17 cellular contexts compared by ENCODE assay signal in the genomic region with DNA sequence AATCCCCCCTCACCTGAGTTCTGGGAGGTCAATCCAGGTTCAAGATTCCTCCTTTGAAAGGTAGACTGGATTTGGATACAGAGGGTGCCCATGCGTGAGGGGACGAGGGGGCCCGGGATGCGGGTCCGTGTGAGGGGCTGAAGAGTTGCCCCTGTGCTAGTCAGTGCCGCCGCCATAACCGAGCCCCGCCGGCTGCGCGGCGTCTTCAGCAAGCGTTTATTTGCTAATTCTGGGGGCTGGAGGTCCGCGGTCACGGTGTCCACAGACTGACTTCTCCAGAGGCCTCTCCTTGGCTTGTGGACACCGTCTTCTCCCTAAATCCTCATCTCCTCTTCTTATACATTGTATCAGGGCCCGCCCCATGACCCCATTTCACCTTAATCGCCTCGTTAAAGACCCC. TPM values are rescaled to one million over a fixed set of nuclear protein-coding genes. Genes with fewer than 3 reads are reported as not detected.
A peak's percentile ranks its signal among the peaks of the same experiment; 100 is the strongest.
DNase-seq lines count a peak whose midpoint lies in the region; ATAC-seq and TF ChIP-seq lines count a peak whose summit lies in the region.
"Had no signal": no experiment of that assay in that cellular context is flagged by ENCODE, and none has a peak within 500 bp of the region (broad histone marks: within the 10 kb centered on the region; RNA-seq: fewer than 3 reads in every experiment).

No MANE protein-coding gene starts in this region.

- 94 to 95% methylated on average over 21 of the region's 21 CpGs for WGBS in sigmoid colon, 2 donors

- H3K27me3 Mint-ChIP-seq in brain = peaks cover 31% of the 10 kb centered on the region
- H3K27me3 Mint-ChIP-seq in natural killer cell treated with Interleukin-12 subunit alpha and Interleukin-12 subunit beta and Interleukin-15 and Interleukin-18, amount 100 ng/mL, for 72 hours = peaks cover 17 to 22% of the 10 kb centered on the region in 2 donors

- H3K9me3 Mint-ChIP-seq in brain = peaks cover 0 to 7% (median 0%) of the 10 kb centered on the region in 5 experiments
- H3K9me3 Mint-ChIP-seq in natural killer cell treated with Interleukin-12 subunit alpha and Interleukin-12 subunit beta and Interleukin-15 and Interleukin-18, amount 100 ng/mL, for 72 hours = no peaks in the 10 kb centered on the region

- peak; percentile 26 for DNase-seq in activated CD4-positive, CD25-positive, alpha-beta regulatory T cell treated with anti-CD3 and anti-CD28 coated beads, Interleukin-2, amount 50 U/mL, for 72 hours
- no peak for DNase-seq in activated CD4-positive, CD25-positive, alpha-beta regulatory T cell (lab: John Stamatoyannopoulos, UW)
- DNase-seq in GM12865 (ENCODE audit: low read depth) = peak; percentile 0
- no peak for DNase-seq in natural killer cell treated with Interleukin-12 subunit alpha and Interleukin-12 subunit beta and Interleukin-15 and Interleukin-18, amount 100 ng/mL, for 72 hours (ENCODE audit: low spot score)
- no peak for DNase-seq in sigmoid colon
- DNase-seq: Caco-2, DMS53, H9, IMR-90, NCI-H1417, NCI-H2029, NCI-H510A, NCI-H82 had no signal

- H3K4me1 Mint-ChIP-seq in brain = peaks cover 27% of the 10 kb centered on the region
- peaks cover 11 to 15% of the 10 kb centered on the region in 2 donors for H3K4me1 Mint-ChIP-seq in natural killer cell treated with Interleukin-12 subunit alpha and Interleukin-12 subunit beta and Interleukin-15 and Interleukin-18, amount 100 ng/mL, for 72 hours (ENCODE audit: low read depth in 2 of 2)

- TF ChIP-seq EP300 in sigmoid colon (IDR thresholded peaks at IDR 0.05) = no peak

- TF ChIP-seq CTCF in GM12865 (IDR thresholded peaks at IDR 0.05; ENCODE audit: insufficient read depth, low read depth, low read length, missing control alignments) (no peak), brain (conservative IDR thresholded peaks at IDR 0.05) (no peak), sigmoid colon (IDR thresholded peaks at IDR 0.05) (no peak)

- no peak overlapping the region for H3K27ac Mint-ChIP-seq in brain
- H3K27ac Mint-ChIP-seq in natural killer cell treated with Interleukin-12 subunit alpha and Interleukin-12 subunit beta and Interleukin-15 and Interleukin-18, amount 100 ng/mL, for 72 hours = no peak overlapping the region
- H3K27ac Mint-ChIP-seq: H9 had no signal

- H3K36me3 ChIP-seq in sigmoid colon = no peaks in the 10 kb centered on the region

- no peaks in the 10 kb centered on the region for H3K9me3 ChIP-seq in sigmoid colon
- H3K9me3 ChIP-seq: Caco-2 had no signal

- H3K4me1 ChIP-seq in sigmoid colon = peaks cover 0 to 16% (median 13%) of the 10 kb centered on the region in 4 donors
- H3K4me1 ChIP-seq: Caco-2 had no signal

- ATAC-seq in natural killer cell treated with Interleukin-12 subunit alpha and Interleukin-12 subunit beta and Interleukin-15 and Interleukin-18, amount 100 ng/mL, for 72 hours = no peak
- ATAC-seq in GM21515 (IDR thresholded peaks at IDR 0.05; ENCODE audit: unreplicated experiment) (no peak), HG03196 (IDR thresholded peaks at IDR 0.05; ENCODE audit: unreplicated experiment) (no peak)

- peaks cover 0 to 39% (median 4%) of the 10 kb centered on the region in 3 donors for H3K27me3 ChIP-seq in sigmoid colon

- H3K4me3 ChIP-seq in GM12865 (ENCODE audit: low read depth, low read length) (no peak overlapping the region), sigmoid colon (no peak overlapping the region)

- H3K27ac ChIP-seq in sigmoid colon = no peak overlapping the region

- no peaks in the 10 kb centered on the region for H3K36me3 Mint-ChIP-seq in brain
- no peaks in the 10 kb centered on the region for H3K36me3 Mint-ChIP-seq in natural killer cell treated with Interleukin-12 subunit alpha and Interleukin-12 subunit beta and Interleukin-15 and Interleukin-18, amount 100 ng/mL, for 72 hours

- peak overlapping the region in 3 of 5 experiments; percentile 69 to 89 (median 76) for H3K4me3 Mint-ChIP-seq in brain
- H3K4me3 Mint-ChIP-seq in natural killer cell treated with Interleukin-12 subunit alpha and Interleukin-12 subunit beta and Interleukin-15 and Interleukin-18, amount 100 ng/mL, for 72 hours = peak overlapping the region; percentile 25
- H3K4me3 Mint-ChIP-seq: CD14-positive monocyte had no signal

- intact Hi-C loops in sigmoid colon (cut with DNase I) = loop anchor here (5.0 kb wide), 1 partner anchor 74 kb away; no protein-coding TSS in a partner anchor

- TF ChIP-seq POLR2A in sigmoid colon (IDR thresholded peaks at IDR 0.05) = no peak

RNA-seq across cellular contexts. Expression of gene SAMD11, which starts 20.9 kb away (rescaled TPM):
- polyA plus RNA-seq in brain (ENCODE audit: insufficient read depth, low read depth, low replicate concordance) = 2.4 TPM
- total RNA-seq in natural killer cell treated with Interleukin-12 subunit alpha and Interleukin-12 subunit beta and Interleukin-15 and Interleukin-18, amount 100 ng/mL, for 72 hours = not detected
- total RNA-seq in sigmoid colon = 1 to 10 TPM; 2.1 to 4.6 (median 4.2) TPM
- polyA plus RNA-seq in sigmoid colon = 1 to 10 TPM in 2 of 3 donors, under 1 TPM in 1; 0.60 to 4.9 (median 3.7) TPM
- polyA plus RNA-seq: CD14-positive monocyte had no signal

RNA-seq across cellular contexts. Expression of gene NOC2L, which starts 56.3 kb away (rescaled TPM):
- polyA plus RNA-seq in brain (ENCODE audit: insufficient read depth, low read depth, low replicate concordance) (85.8 TPM), sigmoid colon (10 to 100 TPM; 25.4 to 81.6 (median 25.8) TPM)
- total RNA-seq in natural killer cell treated with Interleukin-12 subunit alpha and Interleukin-12 subunit beta and Interleukin-15 and Interleukin-18, amount 100 ng/mL, for 72 hours = 100 to 1,000 TPM; 113 to 143 TPM
- total RNA-seq in sigmoid colon = 10 to 100 TPM; 26.0 to 32.6 (median 27.8) TPM

RNA-seq across cellular contexts. Expression of gene KLHL17, which starts 57.6 kb away (rescaled TPM):
- 5.6 TPM for polyA plus RNA-seq in brain (ENCODE audit: insufficient read depth, low read depth, low replicate concordance)
- 10 to 100 TPM; 19.0 to 27.9 TPM for total RNA-seq in natural killer cell treated with Interleukin-12 subunit alpha and Interleukin-12 subunit beta and Interleukin-15 and Interleukin-18, amount 100 ng/mL, for 72 hours
- 10 to 100 TPM in 1 of 4 donors, 1 to 10 TPM in 3; 4.5 to 10.5 (median 5.1) TPM for total RNA-seq in sigmoid colon
- 10 to 100 TPM in 1 of 3 donors, 1 to 10 TPM in 1, under 1 TPM in 1; 0.69 to 10.8 (median 1.2) TPM for polyA plus RNA-seq in sigmoid colon

Comparison
In these comparisons a context has a peak if more than half of its experiments do, and no peak if none do; other contexts are left out.
1. DNase-seq: peak in activated CD4-positive, CD25-positive, alpha-beta regulatory T cell treated with anti-CD3 and anti-CD28 coated beads, Interleukin-2, amount 50 U/mL, for 72 hours (single experiment) and GM12865 (single experiment); none in activated CD4-positive, CD25-positive, alpha-beta regulatory T cell (0 of 4), natural killer cell treated with Interleukin-12 subunit alpha and Interleukin-12 subunit beta and Interleukin-15 and Interleukin-18, amount 100 ng/mL, for 72 hours (single experiment) and sigmoid colon (single experiment).